In genomic region chr4:48268956-48269860, GRCh38 we compare ENCODE assay signal across 1 cellular context.
TF ChIP-seq lines count a peak whose summit lies in the region.

TEC (minus strand) TSS chr4:48269838; CDS start chr4:48228614, 41,224 bp downstream.

TF ChIP-seq in GM23338, 12 proteins besides CTCF, POLR2A, EP300 and RAD21 (continued from another document):
- no peak for TF ChIP-seq ZNF462 (CRISPR knock-in tag; IDR thresholded peaks at IDR 0.05)
- TF ChIP-seq ETS1 (IDR thresholded peaks at IDR 0.05) = no peak
- no peak for TF ChIP-seq JUNB (IDR thresholded peaks at IDR 0.05; ENCODE audit: unreplicated experiment)
- peak; percentile 71 for TF ChIP-seq POLR2AphosphoS5 (IDR thresholded peaks at IDR 0.05; ENCODE audit: low read depth)
- TF ChIP-seq REST (IDR thresholded peaks at IDR 0.05; ENCODE audit: unreplicated experiment) = no peak
- TF ChIP-seq CREB1 (CRISPR knock-in tag; IDR thresholded peaks at IDR 0.05; ENCODE audit: low read depth) = no peak
- TF ChIP-seq EZH2phosphoT487 (IDR thresholded peaks at IDR 0.05; ENCODE audit: unreplicated experiment) = no peak
